Comparison of ENCODE assay signal across 8 cellular contexts in genomic region chr17:74199306-74200092, GRCh38. TPM values are rescaled to one million over a fixed set of nuclear protein-coding genes. Genes with fewer than 3 reads are reported as not detected.
DNase-seq lines count a peak whose midpoint lies in the region; ATAC-seq and TF ChIP-seq lines count a peak whose summit lies in the region.

No MANE protein-coding gene starts in this region.

- intact Hi-C loops in activated CD8-positive, alpha-beta T cell treated with anti-CD3 and anti-CD28 coated beads for 36 hours (cut with micrococcal nuclease) = no loop called here

- no peak overlapping the region for H3K27ac ChIP-seq in AG04450 (ENCODE audit: low read depth, low read length)
- no peak overlapping the region for H3K27ac ChIP-seq in mesenchymal stem cell (ENCODE audit: low read length, poor library complexity, severe bottlenecking)

- H2BK5ac ChIP-seq in mesenchymal stem cell (ENCODE audit: low read depth, low read length, poor library complexity, severe bottlenecking) = no peak overlapping the region

- H3K23ac ChIP-seq in mesenchymal stem cell (ENCODE audit: low read length in 2 of 2) = peak overlapping the region in 1 of 2 experiments; percentile 3

- no peaks in the 10 kb centered on the region for H3K36me3 ChIP-seq in mesenchymal stem cell (ENCODE audit: control insufficient read depth in 1 of 2, insufficient read depth in 2 of 2, low read depth in 1 of 2, low read length in 2 of 2)

- H3K4me2 ChIP-seq in mesenchymal stem cell (ENCODE audit: low read length, poor library complexity, severe bottlenecking) = peak overlapping the region; percentile 51

- H3K4me1 Mint-ChIP-seq in activated CD8-positive, alpha-beta T cell treated with anti-CD3 and anti-CD28 coated beads for 36 hours (ENCODE audit: low read depth) = peaks cover 8% of the 10 kb centered on the region

- H4K8ac ChIP-seq in mesenchymal stem cell (ENCODE audit: low read length) = peak overlapping the region; percentile 45

- POLR2A ChIA-PET in AG04450 (lab: Yijun Ruan, JAX) = interaction anchor here (0.7 to 1.1 kb wide), 2 partner anchors 13 to 20 kb away, joined by 3 to 5 read pairs; no protein-coding TSS in a partner anchor
- POLR2A ChIA-PET in activated CD8-positive, alpha-beta T cell treated with anti-CD3 and anti-CD28 coated beads for 36 hours (lab: Charles Lee) = interaction anchor here (1.7 kb wide), 1 partner anchor 10 kb away, joined by 6 read pairs; no protein-coding TSS in a partner anchor

- no peak overlapping the region for H4K91ac ChIP-seq in mesenchymal stem cell (ENCODE audit: low read length)

- peak; percentile 97 for TF ChIP-seq CTCF in AG04450 (IDR thresholded peaks at IDR 0.05; ENCODE audit: low read depth, low read length)
- TF ChIP-seq CTCF in activated CD8-positive, alpha-beta T cell treated with anti-CD3 and anti-CD28 coated beads for 36 hours (IDR thresholded peaks at IDR 0.05) = peak; percentile 99

- DNase-seq in AG04450 (ENCODE audit: low read depth, low spot score) (no peak), NCI-H526 treated with DMSO at 0.1 percent for 48 hours (lab: John Stamatoyannopoulos, UW) (peak; percentile 61), mesenchymal stem cell (peak; percentile 56), pons (ENCODE audit: low spot score) (no peak)
- peak; percentile 75 for DNase-seq in activated CD8-positive, alpha-beta T cell treated with anti-CD3 and anti-CD28 coated beads for 36 hours
- peak; percentile 52 for DNase-seq in effector CD4-positive, alpha-beta T cell
- DNase-seq in stimulated activated naive CD4-positive, alpha-beta T cell treated with Interleukin-2 at 50 U/mL for 16 hours (lab: John Stamatoyannopoulos, UW) = peak; percentile 47

- H3K79me1 ChIP-seq in mesenchymal stem cell (replicated peaks; ENCODE audit: low read length, poor library complexity, severe bottlenecking) = no peaks in the 10 kb centered on the region

- no peak overlapping the region for H3K27ac Mint-ChIP-seq in activated CD8-positive, alpha-beta T cell treated with anti-CD3 and anti-CD28 coated beads for 36 hours

- H3K9me3 ChIP-seq in AG04450 (ENCODE audit: control insufficient read depth, insufficient read depth, low read length) = peaks cover 4% of the 10 kb centered on the region; the same call in 1 of the 2 replicates
- H3K9me3 ChIP-seq in mesenchymal stem cell (ENCODE audit: control insufficient read depth, low read length) = no peaks in the 10 kb centered on the region

- no peak overlapping the region for H2BK120ac ChIP-seq in mesenchymal stem cell (ENCODE audit: low read depth, low read length)

- H3K9me3 Mint-ChIP-seq in activated CD8-positive, alpha-beta T cell treated with anti-CD3 and anti-CD28 coated beads for 36 hours = no peaks in the 10 kb centered on the region

- H3K4me3 ChIP-seq in AG04450 (ENCODE audit: low read depth, low read length) = no peak overlapping the region
- no peak overlapping the region for H3K4me3 ChIP-seq in mesenchymal stem cell (ENCODE audit: insufficient read depth in 1 of 2, low read depth in 1 of 2, low read length in 2 of 2)

- no peak overlapping the region for H3K4me3 Mint-ChIP-seq in activated CD8-positive, alpha-beta T cell treated with anti-CD3 and anti-CD28 coated beads for 36 hours

- CTCF ChIA-PET in AG04450 (lab: Charles Lee) = interaction anchor here (0.5 to 3.6 kb wide), 22 partner anchors 9 to 1474 kb away, joined by 3 to 45 read pairs (median 4); partner anchors contain the start of gene TTYH2
- CTCF ChIA-PET in activated CD8-positive, alpha-beta T cell treated with anti-CD3 and anti-CD28 coated beads for 36 hours (lab: Charles Lee) = interaction anchor here (0.7 to 5.1 kb wide), 26 partner anchors 10 to 769 kb away, joined by 3 to 50 read pairs (median 4); partner anchors contain the start of genes DNAI2 and TTYH2

- H2BK15ac ChIP-seq in mesenchymal stem cell (ENCODE audit: low read depth, poor library complexity, severe bottlenecking) = no peak overlapping the region

- peaks cover 10% of the 10 kb centered on the region for H3K36me3 Mint-ChIP-seq in activated CD8-positive, alpha-beta T cell treated with anti-CD3 and anti-CD28 coated beads for 36 hours (ENCODE audit: low read depth)

- H2AK5ac ChIP-seq in mesenchymal stem cell (ENCODE audit: low read length, severe bottlenecking) = no peak overlapping the region

- H3K18ac ChIP-seq in mesenchymal stem cell (ENCODE audit: low read depth in 1 of 2, low read length in 2 of 2) = no peak overlapping the region

- H3K27me3 ChIP-seq in AG04450 (ENCODE audit: control insufficient read depth, insufficient read depth, low read length) (peaks cover 31% of the 10 kb centered on the region), mesenchymal stem cell (ENCODE audit: control insufficient read depth in 1 of 2, insufficient read depth in 1 of 2, low read length in 2 of 2) (peaks cover 63 to 73% of the 10 kb centered on the region in 2 experiments)

- peak overlapping the region; percentile 58 for H2AFZ ChIP-seq in mesenchymal stem cell (ENCODE audit: low read depth, low read length)

- ATAC-seq in GM19463 (IDR thresholded peaks at IDR 0.05; ENCODE audit: unreplicated experiment) = peak; percentile 44
- ATAC-seq in activated CD8-positive, alpha-beta T cell treated with anti-CD3 and anti-CD28 coated beads for 36 hours = peak; percentile 66

- H2BK12ac ChIP-seq in mesenchymal stem cell (ENCODE audit: low read length in 2 of 2) = no peak overlapping the region

- H3K14ac ChIP-seq in mesenchymal stem cell (ENCODE audit: low read length in 2 of 2) = no peak overlapping the region

- WGBS in mesenchymal stem cell = 26% methylated on average over 29 of the region's 35 CpGs

- no peak overlapping the region for H3K4ac ChIP-seq in mesenchymal stem cell (ENCODE audit: low read depth in 1 of 2, low read length in 2 of 2)

- no peak overlapping the region for H3K9ac ChIP-seq in mesenchymal stem cell (ENCODE audit: low read length)

- peaks cover 5% of the 10 kb centered on the region for H3K4me1 ChIP-seq in mesenchymal stem cell (ENCODE audit: control insufficient read depth, insufficient read depth, low read depth, low read length)

- H3K27me3 Mint-ChIP-seq in activated CD8-positive, alpha-beta T cell treated with anti-CD3 and anti-CD28 coated beads for 36 hours = peaks cover 25% of the 10 kb centered on the region

RNA-seq across cellular contexts. Expression of gene RPL38, which starts 4.0 kb away (rescaled TPM):
- 2,243 and 2,383 TPM in 2 replicates for polyA plus RNA-seq in AG04450 (2011; rRNA removed)
- 715 and 775 TPM in 2 replicates for polyA minus RNA-seq in AG04450 (2011; rRNA and poly(A)+ RNA removed)
- 1,000 to 10,000 TPM; 1,500 to 1,574 TPM for total RNA-seq in activated CD8-positive, alpha-beta T cell treated with anti-CD3 and anti-CD28 coated beads for 36 hours
- 3,306 TPM for polyA plus RNA-seq in mesenchymal stem cell (2013, experiment 1 of 2)
- polyA plus RNA-seq in mesenchymal stem cell (2013, experiment 2 of 2) = 3,256 TPM

RNA-seq across cellular contexts. Expression of gene TTYH2, which starts 13.9 kb away (rescaled TPM):
- polyA plus RNA-seq in AG04450 (2011; rRNA removed) = 3.1 and 4.3 TPM in 2 replicates
- polyA minus RNA-seq in AG04450 (2011; rRNA and poly(A)+ RNA removed) = 7.1 and 7.6 TPM in 2 replicates
- 1 to 10 TPM; 3.4 to 4.9 TPM for total RNA-seq in activated CD8-positive, alpha-beta T cell treated with anti-CD3 and anti-CD28 coated beads for 36 hours
- polyA plus RNA-seq in mesenchymal stem cell (2013, experiment 1 of 2) = 2.0 TPM
- 2.7 TPM for polyA plus RNA-seq in mesenchymal stem cell (2013, experiment 2 of 2)

Comparison
In these comparisons a context has a peak if more than half of its experiments do, and no peak if none do; other contexts are left out.
1. DNase-seq: peak in NCI-H526 treated with DMSO at 0.1 percent for 48 hours (single experiment), activated CD8-positive, alpha-beta T cell treated with anti-CD3 and anti-CD28 coated beads for 36 hours (single experiment), effector CD4-positive, alpha-beta T cell (single experiment), mesenchymal stem cell (single experiment) and stimulated activated naive CD4-positive, alpha-beta T cell treated with Interleukin-2 at 50 U/mL for 16 hours (single experiment); none in AG04450 (single experiment) and pons (single experiment).